Comparison of ENCODE assay signal across 9 cellular contexts in genomic region chr12:2811791-2812190, GRCh38. TPM values are rescaled to one million over a fixed set of nuclear protein-coding genes. Genes with fewer than 3 reads are reported as not detected.
DNase-seq lines count a peak whose midpoint lies in the region; ATAC-seq and TF ChIP-seq lines count a peak whose summit lies in the region.
"Had no signal": no experiment of that assay in that cellular context is flagged by ENCODE, and none has a peak within 500 bp of the region (broad histone marks: within the 10 kb centered on the region; RNA-seq: fewer than 3 reads in every experiment).

No MANE protein-coding gene starts in this region.

- H3K4me3 ChIP-seq in liver (ENCODE audit: low read depth in 1 of 3, low read length in 3 of 3) (peak overlapping the region in 2 of 3 donors; percentile 80 to 91), thyroid gland (replicated peaks in 1 of 3) (peak overlapping the region in 1 of 3 donors; percentile 53)

- H3K36me3 Mint-ChIP-seq in activated naive CD4-positive, alpha-beta T cell treated with anti-CD3 and anti-CD28 coated beads for 36 hours (ENCODE audit: low read depth): peaks cover 6% of the 10 kb centered on the region
- peaks cover 4% of the 10 kb centered on the region for H3K36me3 Mint-ChIP-seq in activated naive CD8-positive, alpha-beta T cell treated with anti-CD3 and anti-CD28 coated beads, Interleukin-2, amount 10 ng/mL, durations not matched to agents 7 days and 5 days

- H3K27ac ChIP-seq in liver (ENCODE audit: low read depth in 1 of 2, low read length in 2 of 2) (no peak overlapping the region), thyroid gland (peak overlapping the region; percentile 96 to 98 (median 97))

- POLR2A ChIA-PET in activated naive CD8-positive, alpha-beta T cell treated with anti-CD3 and anti-CD28 coated beads, Interleukin-2, amount 10 ng/mL, durations not matched to agents 7 days and 5 days (lab: Charles Lee): interaction anchor here (3.3 to 3.5 kb wide), 2 partner anchors 17 to 120 kb away, joined by 22 to 23 read pairs; partner anchors contain the start of gene FKBP4

- TF ChIP-seq RAD21 in liver (IDR thresholded peaks at IDR 0.05): no peak

- TF ChIP-seq CTCF in liver (IDR thresholded peaks at IDR 0.05; ENCODE audit: low read depth, low read length, missing input control) (no peak), thyroid gland (IDR thresholded peaks at IDR 0.05) (no peak)

- H3K9me3 Mint-ChIP-seq in activated naive CD4-positive, alpha-beta T cell treated with anti-CD3 and anti-CD28 coated beads for 36 hours: no peaks in the 10 kb centered on the region
- no peaks in the 10 kb centered on the region for H3K9me3 Mint-ChIP-seq in activated naive CD8-positive, alpha-beta T cell treated with anti-CD3 and anti-CD28 coated beads, Interleukin-2, amount 10 ng/mL, durations not matched to agents 7 days and 5 days

- ATAC-seq in activated naive CD8-positive, alpha-beta T cell treated with anti-CD3 and anti-CD28 coated beads, Interleukin-2, amount 10 ng/mL, durations not matched to agents 7 days and 5 days (ENCODE audit: low read depth): no peak
- ATAC-seq in GM21515 (IDR thresholded peaks at IDR 0.05; ENCODE audit: unreplicated experiment) (no peak), GM19351 (IDR thresholded peaks at IDR 0.05; ENCODE audit: unreplicated experiment) (no peak), HG03521 (IDR thresholded peaks at IDR 0.05; ENCODE audit: unreplicated experiment) (no peak)

- CTCF ChIA-PET in activated naive CD4-positive, alpha-beta T cell treated with anti-CD3 and anti-CD28 coated beads for 36 hours (lab: Charles Lee): interaction anchor here (0.6 to 2.1 kb wide), 2 partner anchors 13 to 139 kb away, joined by 3 to 10 read pairs; no protein-coding TSS in a partner anchor

- TF ChIP-seq POLR2A in thyroid gland (IDR thresholded peaks at IDR 0.05): no peak

- H3K27ac Mint-ChIP-seq in activated naive CD4-positive, alpha-beta T cell treated with anti-CD3 and anti-CD28 coated beads for 36 hours: peak overlapping the region; percentile 98
- peak overlapping the region; percentile 30 for H3K27ac Mint-ChIP-seq in activated naive CD8-positive, alpha-beta T cell treated with anti-CD3 and anti-CD28 coated beads, Interleukin-2, amount 10 ng/mL, durations not matched to agents 7 days and 5 days

- WGBS in liver: 81% methylated on average over 5 of the region's 5 CpGs
- 62 to 74% methylated on average over 5 of the region's 5 CpGs for WGBS in thyroid gland, 2 donors

- H3K4me1 ChIP-seq in liver (ENCODE audit: control insufficient read depth in 4 of 4, insufficient read depth in 4 of 4, low read length in 3 of 4): peaks cover 0 to 20% (median 15%) of the 10 kb centered on the region in 4 donors
- peaks cover 17 to 23% of the 10 kb centered on the region in 2 donors for H3K4me1 ChIP-seq in thyroid gland

- H3K9me3 ChIP-seq in liver (ENCODE audit: control insufficient read depth in 4 of 4, low read length in 3 of 4): no peaks in the 10 kb centered on the region
- H3K9me3 ChIP-seq in thyroid gland: no peaks in the 10 kb centered on the region

- H3K36me3 ChIP-seq in liver (ENCODE audit: control insufficient read depth in 4 of 4, insufficient read depth in 3 of 4, low read depth in 1 of 4, low read length in 3 of 4) (no peaks in the 10 kb centered on the region), thyroid gland (no peaks in the 10 kb centered on the region)

- H3K9ac ChIP-seq in liver (ENCODE audit: low read depth in 1 of 2, low read length in 2 of 2): peak overlapping the region in 1 of 2 donors; percentile 75

- peaks cover 25% of the 10 kb centered on the region for H3K4me1 Mint-ChIP-seq in activated naive CD4-positive, alpha-beta T cell treated with anti-CD3 and anti-CD28 coated beads for 36 hours (ENCODE audit: low read depth)
- H3K4me1 Mint-ChIP-seq in activated naive CD8-positive, alpha-beta T cell treated with anti-CD3 and anti-CD28 coated beads, Interleukin-2, amount 10 ng/mL, durations not matched to agents 7 days and 5 days: peaks cover 22% of the 10 kb centered on the region

- no peak for DNase-seq in activated naive CD4-positive, alpha-beta T cell treated with anti-CD3 and anti-CD28 coated beads for 36 hours
- DNase-seq in activated naive CD4-positive, alpha-beta T cell (lab: John Stamatoyannopoulos, UW): no peak
- DNase-seq in activated naive CD8-positive, alpha-beta T cell treated with anti-CD3 and anti-CD28 coated beads, Interleukin-2, amount 10 ng/mL, durations not matched to agents 7 days and 5 days: no peak
- no peak for DNase-seq in thyroid gland

- no peaks in the 10 kb centered on the region for H3K27me3 Mint-ChIP-seq in activated naive CD4-positive, alpha-beta T cell treated with anti-CD3 and anti-CD28 coated beads for 36 hours (ENCODE audit: low read depth)
- H3K27me3 Mint-ChIP-seq in activated naive CD8-positive, alpha-beta T cell treated with anti-CD3 and anti-CD28 coated beads, Interleukin-2, amount 10 ng/mL, durations not matched to agents 7 days and 5 days: no peaks in the 10 kb centered on the region

- H3K4me3 Mint-ChIP-seq in activated naive CD4-positive, alpha-beta T cell treated with anti-CD3 and anti-CD28 coated beads for 36 hours: peak overlapping the region; percentile 99
- peak overlapping the region; percentile 99 for H3K4me3 Mint-ChIP-seq in activated naive CD8-positive, alpha-beta T cell treated with anti-CD3 and anti-CD28 coated beads, Interleukin-2, amount 10 ng/mL, durations not matched to agents 7 days and 5 days

- H3K27me3 ChIP-seq in liver (ENCODE audit: control insufficient read depth in 4 of 4, insufficient read depth in 4 of 4, low read length in 3 of 4) (no peaks in the 10 kb centered on the region), thyroid gland (no peaks in the 10 kb centered on the region)

- intact Hi-C loops in activated naive CD4-positive, alpha-beta T cell treated with anti-CD3 and anti-CD28 coated beads for 36 hours (cut with micrococcal nuclease): loop anchor here (1.0 to 2.0 kb wide), 5 partner anchors 17 to 1015 kb away; partner anchors contain the start of genes FKBP4, FOXM1, RHNO1 and TULP3
- intact Hi-C loops in thyroid gland (cut with DNase I): no loop called here

TF ChIP-seq in liver, 16 proteins besides CTCF, POLR2A, EP300 and RAD21:
- TF ChIP-seq GABPA (IDR thresholded peaks at IDR 0.05 in 1 of 2, conservative IDR thresholded peaks at IDR 0.05 in 1 of 2) (no peak), SP1 (IDR thresholded peaks at IDR 0.05) (no peak), HNF4A (conservative IDR thresholded peaks at IDR 0.05) (no peak), JUND (IDR thresholded peaks at IDR 0.05) (no peak), NR2F2 (IDR thresholded peaks at IDR 0.05) (no peak)
- TF ChIP-seq, protein P1, sequence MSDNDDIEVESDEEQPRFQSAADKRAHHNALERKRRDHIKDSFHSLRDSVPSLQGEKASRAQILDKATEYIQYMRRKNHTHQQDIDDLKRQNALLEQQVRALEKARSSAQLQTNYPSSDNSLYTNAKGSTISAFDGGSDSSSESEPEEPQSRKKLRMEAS (IDR thresholded peaks at IDR 0.05): no peak

RNA-seq across cellular contexts. Expression of gene ITFG2, which starts 0.7 kb away (rescaled TPM):
- 10 to 100 TPM; 27.5 to 30.5 TPM for total RNA-seq in activated naive CD4-positive, alpha-beta T cell treated with anti-CD3 and anti-CD28 coated beads for 36 hours
- total RNA-seq in activated naive CD8-positive, alpha-beta T cell treated with anti-CD3 and anti-CD28 coated beads, Interleukin-2, amount 10 ng/mL, durations not matched to agents 7 days and 5 days: 10 to 100 TPM; 66.2 to 66.8 TPM
- 10 to 100 TPM in 1 of 2 donors, 1 to 10 TPM in 1; 9.3 to 26.3 TPM for total RNA-seq in liver
- polyA plus RNA-seq in liver: 10 to 100 TPM in 1 of 2 donors, 1 to 10 TPM in 1; 7.5 to 13.4 TPM
- 10 to 100 TPM; 40.6 to 87.9 (median 64.7) TPM for total RNA-seq in thyroid gland

RNA-seq across cellular contexts. Expression of gene FKBP4, which starts 17.0 kb away (rescaled TPM):
- 100 to 1,000 TPM; 139 TPM for total RNA-seq in activated naive CD4-positive, alpha-beta T cell treated with anti-CD3 and anti-CD28 coated beads for 36 hours
- total RNA-seq in activated naive CD8-positive, alpha-beta T cell treated with anti-CD3 and anti-CD28 coated beads, Interleukin-2, amount 10 ng/mL, durations not matched to agents 7 days and 5 days: 10 to 100 TPM; 62.3 to 67.7 TPM
- 10 to 100 TPM; 29.9 to 38.7 TPM for total RNA-seq in liver
- 10 to 100 TPM; 21.3 to 33.3 TPM for polyA plus RNA-seq in liver
- total RNA-seq in thyroid gland: 10 to 100 TPM; 43.5 to 69.9 (median 47.0) TPM

RNA-seq across cellular contexts. Expression of gene NRIP2, which starts 23.0 kb away (rescaled TPM):
- total RNA-seq in activated naive CD4-positive, alpha-beta T cell treated with anti-CD3 and anti-CD28 coated beads for 36 hours: not detected
- not detected for total RNA-seq in activated naive CD8-positive, alpha-beta T cell treated with anti-CD3 and anti-CD28 coated beads, Interleukin-2, amount 10 ng/mL, durations not matched to agents 7 days and 5 days
- under 1 TPM; 0.19 to 0.25 TPM for total RNA-seq in liver
- under 1 TPM; 0.21 to 0.46 TPM for polyA plus RNA-seq in liver
- total RNA-seq in thyroid gland: 1 to 10 TPM in 3 of 4 donors, under 1 TPM in 1; 0.88 to 2.1 (median 1.2) TPM

RNA-seq across cellular contexts. Expression of gene TEX52, which starts 45.0 kb away (rescaled TPM):
- not detected for total RNA-seq in activated naive CD4-positive, alpha-beta T cell treated with anti-CD3 and anti-CD28 coated beads for 36 hours
- under 1 TPM in 1 of 2 experiments, not detected in 1; 0.34 TPM for total RNA-seq in activated naive CD8-positive, alpha-beta T cell treated with anti-CD3 and anti-CD28 coated beads, Interleukin-2, amount 10 ng/mL, durations not matched to agents 7 days and 5 days
- total RNA-seq in liver (not detected), thyroid gland (not detected)
- not detected for polyA plus RNA-seq in liver
- total RNA-seq: myocyte had no signal

Comparison
In these comparisons a context has a peak if more than half of its experiments do, and no peak if none do; other contexts are left out.
1. H3K27ac ChIP-seq: peak in thyroid gland (3 of 3); none in liver (0 of 2).